Comparison of ENCODE assay signal across 11 cellular contexts in the genomic region with DNA sequence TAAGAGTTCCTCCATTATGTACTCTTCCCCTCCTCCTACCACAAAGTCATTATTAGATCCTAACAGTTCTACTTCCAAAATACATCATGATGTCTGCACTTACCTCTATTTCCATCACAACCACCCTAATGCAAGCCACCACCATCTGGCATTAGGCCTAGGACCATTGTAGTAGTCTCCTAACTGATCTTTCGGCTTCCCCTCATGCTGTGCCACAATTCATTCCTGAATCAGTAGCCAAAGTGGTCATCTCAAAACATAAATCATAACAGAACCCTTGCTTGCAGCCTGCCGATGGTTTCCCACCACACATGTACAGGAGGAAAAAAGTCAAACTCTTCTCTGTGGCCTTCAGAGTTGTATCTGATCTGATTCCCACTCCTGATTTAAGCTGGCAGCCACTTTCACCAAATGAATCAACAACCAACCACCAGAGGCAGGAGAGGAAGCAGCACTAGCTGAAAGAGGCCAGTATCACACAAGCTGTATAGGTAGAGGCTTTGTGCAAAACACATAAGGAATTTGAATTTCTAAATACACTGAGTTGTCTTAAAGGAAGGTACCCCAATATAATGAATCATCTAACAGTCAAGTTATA. TPM values are rescaled to one million over a fixed set of nuclear protein-coding genes. Genes with fewer than 3 reads are reported as not detected.
DNase-seq lines count a peak whose midpoint lies in the region; ATAC-seq and TF ChIP-seq lines count a peak whose summit lies in the region.
"Had no signal": no experiment of that assay in that cellular context is flagged by ENCODE, and none has a peak within 500 bp of the region (broad histone marks: within the 10 kb centered on the region; RNA-seq: fewer than 3 reads in every experiment).

No MANE protein-coding gene starts in this region.

- no peak overlapping the region for H2AFZ ChIP-seq in OCI-LY3 (ENCODE audit: low read depth, low read length)

- H3K4me2 ChIP-seq in OCI-LY3 (ENCODE audit: low read length), result peak overlapping the region; percentile 30

- no peak for TF ChIP-seq CTCF in OCI-LY3 (IDR thresholded peaks at IDR 0.05; ENCODE audit: low read depth, low read length)
- TF ChIP-seq CTCF in epithelial cell of proximal tubule (conservative IDR thresholded peaks at IDR 0.05; ENCODE audit: low read depth, low read length), result peak; percentile 2

- ATAC-seq in GM18861 (IDR thresholded peaks at IDR 0.05; ENCODE audit: unreplicated experiment) (peak; percentile 48), GM19463 (IDR thresholded peaks at IDR 0.05; ENCODE audit: unreplicated experiment) (peak; percentile 90), GM19328 (IDR thresholded peaks at IDR 0.05; ENCODE audit: unreplicated experiment) (no peak), HG03045 (IDR thresholded peaks at IDR 0.05; ENCODE audit: unreplicated experiment) (no peak)
- ATAC-seq: left lung had no signal

- DNase-seq in epithelial cell of proximal tubule (ENCODE audit: low read depth) (no peak), NCI-H2227 (lab: John Stamatoyannopoulos, UW; ENCODE audit: unreplicated experiment) (no peak)
- DNase-seq: HCEC 1CT, left lung, SHP77 had no signal

- no peak overlapping the region for H3K27ac ChIP-seq in OCI-LY3 (ENCODE audit: low read length)
- H3K27ac ChIP-seq: left lung, VCaP had no signal

- H3K36me3 ChIP-seq in OCI-LY3 (replicated peaks; ENCODE audit: low read depth, low read length), result no peaks in the 10 kb centered on the region
- H3K36me3 ChIP-seq: left lung had no signal

- H3K4me3 ChIP-seq in OCI-LY3 (ENCODE audit: low read length) (no peak overlapping the region), epithelial cell of proximal tubule (ENCODE audit: low read depth, low read length) (no peak overlapping the region)
- H3K4me3 ChIP-seq: left lung had no signal

- no peaks in the 10 kb centered on the region for H4K20me1 ChIP-seq in OCI-LY3 (ENCODE audit: insufficient read depth, low read length)

- no peaks in the 10 kb centered on the region for H3K27me3 ChIP-seq in OCI-LY3 (ENCODE audit: low read depth, low read length)
- H3K27me3 ChIP-seq: left lung had no signal

- H3K9me3 ChIP-seq in OCI-LY3 (ENCODE audit: insufficient read depth, low read length), result no peaks in the 10 kb centered on the region
- H3K9me3 ChIP-seq: left lung had no signal

- H3K79me2 ChIP-seq in OCI-LY3 (ENCODE audit: low read length), result no peaks in the 10 kb centered on the region

- no peak overlapping the region for H3K9ac ChIP-seq in OCI-LY3 (ENCODE audit: low read length)

- peaks cover 9% of the 10 kb centered on the region for H3K4me1 ChIP-seq in OCI-LY3 (ENCODE audit: low read length)
- H3K4me1 ChIP-seq: left lung had no signal

RNA-seq across cellular contexts. Expression of a gene that starts 26.1 kb away (rescaled TPM):
- total RNA-seq in epithelial cell of proximal tubule, result 1.2 and 1.9 TPM in 2 replicates

Comparison
In these comparisons a context has a peak if more than half of its experiments do, and no peak if none do; other contexts are left out.
1. ATAC-seq: peak in GM18861 (single experiment) and GM19463 (single experiment); none in GM19328 (single experiment) and HG03045 (single experiment).